ENCODE assay signal across 12 cellular contexts in genomic region chr16:68384293-68385255, GRCh38.
DNase-seq lines count a peak whose midpoint lies in the region; ATAC-seq and TF ChIP-seq lines count a peak whose summit lies in the region.
"Had no signal": no experiment of that assay in that cellular context is flagged by ENCODE, and none has a peak within 500 bp of the region (broad histone marks: within the 10 kb centered on the region; RNA-seq: fewer than 3 reads in every experiment).

No MANE protein-coding gene starts in this region.

- H3K79me2 ChIP-seq in neural cell (replicated peaks; ENCODE audit: insufficient read depth, low read length), result no peaks in the 10 kb centered on the region

- DNase-seq in RPMI8226 (peak; percentile 86), MCF 10A (ENCODE audit: unreplicated experiment) (no peak), hippocampal formation (lab: John Stamatoyannopoulos, UW) (no peak), HuH-7.5 (ENCODE audit: low spot score) (no peak)
- no peak for DNase-seq in activated naive CD4-positive, alpha-beta T cell treated with anti-CD3 and anti-CD28 coated beads for 36 hours
- DNase-seq: activated CD8-positive, alpha-beta memory T cell treated with anti-CD3 and anti-CD28 coated beads, Interleukin-2, amount 50 U/mL, for 4 hours; left ventricle myocardium inferior; NCI-H187 had no signal

- no peaks in the 10 kb centered on the region for H3K9me3 Mint-ChIP-seq in activated naive CD4-positive, alpha-beta T cell treated with anti-CD3 and anti-CD28 coated beads for 36 hours
- no peaks in the 10 kb centered on the region for H3K9me3 Mint-ChIP-seq in MCF 10A (ENCODE audit: unreplicated experiment)
- H3K9me3 Mint-ChIP-seq: CD8-positive, alpha-beta memory T cell had no signal

- no peak overlapping the region for H3K4me3 Mint-ChIP-seq in activated naive CD4-positive, alpha-beta T cell treated with anti-CD3 and anti-CD28 coated beads for 36 hours
- H3K4me3 Mint-ChIP-seq in MCF 10A (ENCODE audit: unreplicated experiment), result no peak overlapping the region
- H3K4me3 Mint-ChIP-seq: CD8-positive, alpha-beta memory T cell had no signal

- no peaks in the 10 kb centered on the region for H3K27me3 Mint-ChIP-seq in activated naive CD4-positive, alpha-beta T cell treated with anti-CD3 and anti-CD28 coated beads for 36 hours (ENCODE audit: low read depth)
- no peaks in the 10 kb centered on the region for H3K27me3 Mint-ChIP-seq in MCF 10A (ENCODE audit: insufficient read depth, unreplicated experiment)
- H3K27me3 Mint-ChIP-seq: CD8-positive, alpha-beta memory T cell had no signal

- no peak overlapping the region for H3K4me2 ChIP-seq in neural cell (ENCODE audit: low read length)

- no peak overlapping the region for H3K27ac Mint-ChIP-seq in activated naive CD4-positive, alpha-beta T cell treated with anti-CD3 and anti-CD28 coated beads for 36 hours
- H3K27ac Mint-ChIP-seq in MCF 10A (ENCODE audit: low read depth, unreplicated experiment), result no peak overlapping the region

- TF ChIP-seq RAD21 in neural cell (conservative IDR thresholded peaks at IDR 0.05), result no peak

- H3F3A ChIP-seq in neural cell (ENCODE audit: insufficient read depth, low read length, poor library complexity, severe bottlenecking), result no peaks in the 10 kb centered on the region

- H4K20me1 ChIP-seq in neural cell (ENCODE audit: insufficient read depth), result no peaks in the 10 kb centered on the region

- no peak for TF ChIP-seq EP300 in neural cell (conservative IDR thresholded peaks at IDR 0.05; ENCODE audit: poor library complexity, severe bottlenecking)

- CTCF ChIA-PET in activated naive CD4-positive, alpha-beta T cell treated with anti-CD3 and anti-CD28 coated beads for 36 hours (lab: Charles Lee), result interaction anchor here (0.6 to 1.2 kb wide), 8 partner anchors 12 to 144 kb away, joined by 3 to 5 read pairs (median 4); no protein-coding TSS in a partner anchor
- CTCF ChIA-PET in MCF 10A (lab: Yijun Ruan, JAX), result interaction anchor here (0.5 to 2.0 kb wide), 7 partner anchors 9 to 595 kb away, joined by 3 to 9 read pairs (median 4); no protein-coding TSS in a partner anchor

- peak; percentile 47 for ATAC-seq in HG03432 (IDR thresholded peaks at IDR 0.05; ENCODE audit: unreplicated experiment)

- H3K27ac ChIP-seq in neural cell (ENCODE audit: low read length), result peak overlapping the region; percentile 39
- H3K27ac ChIP-seq: left ventricle myocardium inferior had no signal

- peaks cover 4% of the 10 kb centered on the region for H3K4me1 Mint-ChIP-seq in activated naive CD4-positive, alpha-beta T cell treated with anti-CD3 and anti-CD28 coated beads for 36 hours (ENCODE audit: low read depth)
- no peaks in the 10 kb centered on the region for H3K4me1 Mint-ChIP-seq in MCF 10A (ENCODE audit: insufficient read depth, unreplicated experiment)

- intact Hi-C loops in activated naive CD4-positive, alpha-beta T cell treated with anti-CD3 and anti-CD28 coated beads for 36 hours (cut with micrococcal nuclease), result no loop called here
- intact Hi-C loops in MCF 10A (cut with micrococcal nuclease), result no loop called here

- POLR2A ChIA-PET in MCF 10A (lab: Yijun Ruan, JAX), result interaction anchor here (0.6 kb wide), 1 partner anchor 15 kb away, joined by 3 read pairs; no protein-coding TSS in a partner anchor

- no peaks in the 10 kb centered on the region for H3K36me3 Mint-ChIP-seq in activated naive CD4-positive, alpha-beta T cell treated with anti-CD3 and anti-CD28 coated beads for 36 hours (ENCODE audit: low read depth)
- no peaks in the 10 kb centered on the region for H3K36me3 Mint-ChIP-seq in MCF 10A (ENCODE audit: insufficient read depth, unreplicated experiment)
- H3K36me3 Mint-ChIP-seq: CD8-positive, alpha-beta memory T cell had no signal

- no peaks in the 10 kb centered on the region for H3K9me2 ChIP-seq in neural cell (ENCODE audit: insufficient read depth, low read length)

- H3K27me3 ChIP-seq in neural cell (ENCODE audit: insufficient read depth, low read depth, low read length), result no peaks in the 10 kb centered on the region

- H2AFZ ChIP-seq in neural cell (ENCODE audit: low read depth, low read length), result no peak overlapping the region

- H3K36me3 ChIP-seq in neural cell (ENCODE audit: insufficient read depth, low read length), result no peaks in the 10 kb centered on the region
- H3K36me3 ChIP-seq: left ventricle myocardium inferior had no signal

- 0 out of 3 replicates have a peak, but pooled peaks have one; percentile 17 for TF ChIP-seq CTCF in GM12872 (IDR thresholded peaks at IDR 0.05; ENCODE audit: insufficient read depth, low read depth, low read length)
- no peak for TF ChIP-seq CTCF in neural cell (IDR thresholded peaks at IDR 0.05; ENCODE audit: poor library complexity, severe bottlenecking)
- TF ChIP-seq CTCF in MCF 10A (IDR thresholded peaks at IDR 0.05; ENCODE audit: unreplicated experiment), result no peak

- no peaks in the 10 kb centered on the region for H3K9me3 ChIP-seq in neural cell (ENCODE audit: low read length)
- H3K9me3 ChIP-seq: left ventricle myocardium inferior had no signal

- no peak overlapping the region for H3K9ac ChIP-seq in neural cell (ENCODE audit: low read length)

- no TSS peak for BruUV-seq in MCF 10A (replicated peaks; lab: Mats Ljungman, UMichigan)

- H3K4me3 ChIP-seq in neural cell (ENCODE audit: low read length), result no peak overlapping the region
- H3K4me3 ChIP-seq: left ventricle myocardium inferior had no signal

TF ChIP-seq in neural cell, 6 proteins besides CTCF, POLR2A, EP300 and RAD21:
- TF ChIP-seq POLR2AphosphoS5 (IDR thresholded peaks at IDR 0.05), result no peak
